In genomic region chr3:66602237-66602636, GRCh38 we compare ENCODE assay signal across 17 cellular contexts.
"Had no signal": no experiment of that assay in that cellular context is flagged by ENCODE, and none has a peak within 500 bp of the region (broad histone marks: within the 10 kb centered on the region; RNA-seq: fewer than 3 reads in every experiment).

No MANE protein-coding gene starts in this region.

- H3K27ac ChIP-seq: adrenal gland, lower lobe of right lung, psoas muscle, right atrium auricular region, thyroid gland had no signal

- H3K9me3 ChIP-seq: adrenal gland, lower lobe of right lung, psoas muscle, right atrium auricular region, thyroid gland had no signal

- H3K27me3 ChIP-seq: adrenal gland, right atrium auricular region, thyroid gland had no signal

- DNase-seq: activated naive CD4-positive, alpha-beta T cell; activated T-cell treated with anti-CD3 and anti-CD28 coated beads, Interleukin-2, amount 50 U/mL, for 1 hour; adrenal gland; effector CD4-positive, alpha-beta T cell; erythroblast; foreskin melanocyte; lower lobe of right lung; naive thymus-derived CD4-positive, alpha-beta T cell; psoas muscle; stimulated activated CD4-positive, alpha-beta T cell treated with anti-CD3 and anti-CD28 coated beads, Interleukin-4, amount 100 ng/mL, for 4 hours; stimulated activated naive CD8-positive, alpha-beta T cell treated with anti-CD3 and anti-CD28 coated beads, Interleukin-15, Interleukin-2, amounts not matched to agents 100 U/mL and 50 U/mL, for 24 hours; T-helper 9 cell; thyroid gland had no signal

- H3K36me3 ChIP-seq: adrenal gland, lower lobe of right lung, right atrium auricular region, thyroid gland had no signal

- ATAC-seq: activated T-helper 17 cell treated with anti-CD3 and anti-CD28 coated beads, Interleukin-2, amount 50 U/mL, for 72 hours; left lobe of liver; lower lobe of right lung; naive thymus-derived CD4-positive, alpha-beta T cell; psoas muscle; stimulated activated naive CD8-positive, alpha-beta T cell treated with anti-CD3 and anti-CD28 coated beads, Interleukin-15, Interleukin-2, amounts not matched to agents 100 U/mL and 50 U/mL, for 24 hours; WTC11 had no signal

- H3K4me3 ChIP-seq: adrenal gland, lower lobe of right lung, psoas muscle, right atrium auricular region, thyroid gland had no signal

- H3K4me1 ChIP-seq: adrenal gland, lower lobe of right lung, psoas muscle, right atrium auricular region, thyroid gland had no signal
